ENCODE assay signal across 23 cellular contexts in genomic region chr14:102557434-102558226, GRCh38. TPM values are rescaled to one million over a fixed set of nuclear protein-coding genes. Genes with fewer than 3 reads are reported as not detected.
A peak's percentile ranks its signal among the peaks of the same experiment; 100 is the strongest.
DNase-seq lines count a peak whose midpoint lies in the region; ATAC-seq, FAIRE-seq and TF ChIP-seq lines count a peak whose summit lies in the region.
"Had no signal": no experiment of that assay in that cellular context is flagged by ENCODE, and none has a peak within 500 bp of the region (broad histone marks: within the 10 kb centered on the region; RNA-seq: fewer than 3 reads in every experiment).

No MANE protein-coding gene starts in this region.

- no peak overlapping the region for H3K27ac Mint-ChIP-seq in CD4-positive, CD25-positive, alpha-beta regulatory T cell
- no peak overlapping the region for H3K27ac Mint-ChIP-seq in T-helper 17 cell
- H3K27ac Mint-ChIP-seq: CD8-positive, alpha-beta T cell had no signal

- dilution Hi-C loops in keratinocyte (cut with MboI; ENCODE audit: extremely low pct_ligation_motif_present, low sequenced_read_pairs): no loop called here

- peak overlapping the region; percentile 4 to 78 (median 56) for H3K4me3 Mint-ChIP-seq in CD4-positive, CD25-positive, alpha-beta regulatory T cell
- peak overlapping the region; percentile 25 for H3K4me3 Mint-ChIP-seq in T-helper 17 cell

- H3K27me3 ChIP-seq in CD4-positive, CD25-positive, alpha-beta regulatory T cell (ENCODE audit: control insufficient read depth, insufficient read depth, low read length): no peaks in the 10 kb centered on the region
- no peaks in the 10 kb centered on the region for H3K27me3 ChIP-seq in keratinocyte (ENCODE audit: control insufficient read depth, extremely low read depth, insufficient read depth, low read length)
- no peaks in the 10 kb centered on the region for H3K27me3 ChIP-seq in small intestine (ENCODE audit: control insufficient read depth in 2 of 2, insufficient read depth in 2 of 2, low read length in 2 of 2)
- H3K27me3 ChIP-seq: MG63 had no signal

- FAIRE-seq in keratinocyte (lab: Jason Lieb, UNC): peak; percentile 76
- no peak for FAIRE-seq in small intestine (lab: Jason Lieb, UNC)
- FAIRE-seq: GM12891 had no signal

- no peaks in the 10 kb centered on the region for H3K9me3 Mint-ChIP-seq in CD4-positive, CD25-positive, alpha-beta regulatory T cell
- H3K9me3 Mint-ChIP-seq: CD8-positive, alpha-beta T cell had no signal

- no peaks in the 10 kb centered on the region for H3K27me3 Mint-ChIP-seq in CD4-positive, CD25-positive, alpha-beta regulatory T cell
- H3K27me3 Mint-ChIP-seq in T-helper 17 cell: no peaks in the 10 kb centered on the region

- peaks cover 0 to 4% (median 0%) of the 10 kb centered on the region in 4 donors for H3K4me1 Mint-ChIP-seq in CD4-positive, CD25-positive, alpha-beta regulatory T cell
- H3K4me1 Mint-ChIP-seq in T-helper 17 cell: no peaks in the 10 kb centered on the region

- whole genome bisulfite sequencing in small intestine, 3 donors: 77 to 86% (median 82%) methylated on average over 12 of the region's 12 CpGs

- TF ChIP-seq CTCF in keratinocyte (optimal IDR thresholded peaks at IDR 0.05 in 1 of 3, IDR thresholded peaks at IDR 0.05 in 1 of 3, conservative IDR thresholded peaks at IDR 0.05 in 1 of 3; ENCODE audit: extremely low read depth in 1 of 3, insufficient read depth in 2 of 3, low read length in 3 of 3): no peak

- no peaks in the 10 kb centered on the region for H3K9me3 ChIP-seq in CD4-positive, CD25-positive, alpha-beta regulatory T cell (ENCODE audit: control insufficient read depth in 2 of 2, low read length in 2 of 2)
- H3K9me3 ChIP-seq in T-helper 17 cell (ENCODE audit: control insufficient read depth, low read length, poor library complexity, severe bottlenecking) (no peaks in the 10 kb centered on the region), keratinocyte (ENCODE audit: control insufficient read depth, low read depth, low read length) (no peaks in the 10 kb centered on the region), small intestine (ENCODE audit: control insufficient read depth, low read depth) (no peaks in the 10 kb centered on the region)
- H3K9me3 ChIP-seq: MG63, SK-N-SH had no signal

- no peak for ATAC-seq in CD4-positive, CD25-positive, alpha-beta regulatory T cell (ENCODE audit: low read depth in 2 of 2)
- ATAC-seq in T-helper 17 cell (no peak), GM21619 (IDR thresholded peaks at IDR 0.05; ENCODE audit: unreplicated experiment) (no peak), left lobe of liver (no peak), HG03460 (IDR thresholded peaks at IDR 0.05; ENCODE audit: unreplicated experiment) (no peak)
- ATAC-seq: CD8-positive, alpha-beta T cell; PC-3 had no signal

- H3K4me1 ChIP-seq in CD4-positive, CD25-positive, alpha-beta regulatory T cell (ENCODE audit: control insufficient read depth, insufficient read depth, low read length, poor library complexity, severe bottlenecking): peaks cover 4% of the 10 kb centered on the region
- H3K4me1 ChIP-seq in keratinocyte (ENCODE audit: control insufficient read depth, extremely low read depth, insufficient read depth, low read length) (peaks cover 22% of the 10 kb centered on the region), small intestine (ENCODE audit: control insufficient read depth in 2 of 2, insufficient read depth in 1 of 2, low read depth in 1 of 2, low read length in 1 of 2) (no peaks in the 10 kb centered on the region)

- no peak overlapping the region for H3K4me3 ChIP-seq in CD4-positive, CD25-positive, alpha-beta regulatory T cell (ENCODE audit: low read depth, low read length)
- H3K4me3 ChIP-seq in keratinocyte (ENCODE audit: control insufficient read depth in 2 of 3, extremely low read depth in 1 of 3, insufficient read depth in 2 of 3, low read depth in 1 of 3, low read length in 3 of 3): no peak overlapping the region
- no peak overlapping the region for H3K4me3 ChIP-seq in small intestine (ENCODE audit: low read depth in 1 of 2, low read length in 2 of 2)
- H3K4me3 ChIP-seq: MG63 had no signal

- DNase-seq in CD4-positive, CD25-positive, alpha-beta regulatory T cell: no peak
- DNase-seq in T-helper 17 cell (no peak), epithelial cell of prostate (ENCODE audit: low read depth, low spot score) (peak; percentile 51), keratinocyte (ENCODE audit: low read depth, low spot score) (no peak), left lobe of liver (ENCODE audit: low spot score) (no peak), small intestine (no peak)
- DNase-seq: CD8-positive, alpha-beta T cell; DND-41; GOT3; Kasumi-1; MG63; NCI-H1092; NCI-H1436; NCI-H187 treated with DMSO at 0.1 percent for 48 hours; NCI-H2107; NCI-H446 treated with DMSO at 0.1 percent for 48 hours; NCI-H526 treated with DMSO at 0.1 percent for 48 hours; PC-3; SIG-M5 had no signal

- H3K79me2 ChIP-seq in keratinocyte (ENCODE audit: control insufficient read depth, insufficient read depth, low read length): peaks cover 6% of the 10 kb centered on the region

- no peak overlapping the region for H2AFZ ChIP-seq in keratinocyte (ENCODE audit: control insufficient read depth, low read length)

- no peaks in the 10 kb centered on the region for H3K9me1 ChIP-seq in keratinocyte (ENCODE audit: control insufficient read depth, extremely low read depth, insufficient read depth, low read length)

- no peaks in the 10 kb centered on the region for H3K36me3 ChIP-seq in CD4-positive, CD25-positive, alpha-beta regulatory T cell (ENCODE audit: control insufficient read depth, insufficient read depth, low read length)
- H3K36me3 ChIP-seq in keratinocyte (ENCODE audit: control insufficient read depth in 2 of 2, extremely low read depth in 1 of 2, insufficient read depth in 2 of 2, low read length in 2 of 2): no peaks in the 10 kb centered on the region
- H3K36me3 ChIP-seq in small intestine (ENCODE audit: control insufficient read depth in 2 of 2, insufficient read depth in 2 of 2, low read length in 2 of 2): no peaks in the 10 kb centered on the region
- H3K36me3 ChIP-seq: MG63 had no signal

- no peak overlapping the region for H3K9ac ChIP-seq in keratinocyte (ENCODE audit: control insufficient read depth, extremely low read depth, insufficient read depth, low read length)
- H3K9ac ChIP-seq: SK-N-SH had no signal

- no peak overlapping the region for H3K27ac ChIP-seq in CD4-positive, CD25-positive, alpha-beta regulatory T cell (ENCODE audit: insufficient read depth, low read length, poor library complexity, severe bottlenecking)
- H3K27ac ChIP-seq in epithelial cell of prostate (peak overlapping the region; percentile 53), keratinocyte (ENCODE audit: control insufficient read depth, insufficient read depth, low read length) (peak overlapping the region; percentile 52), small intestine (ENCODE audit: low read depth in 1 of 2, low read length in 1 of 2) (no peak overlapping the region)

- no peaks in the 10 kb centered on the region for H3K36me3 Mint-ChIP-seq in CD4-positive, CD25-positive, alpha-beta regulatory T cell
- H3K36me3 Mint-ChIP-seq in T-helper 17 cell (ENCODE audit: low read depth): no peaks in the 10 kb centered on the region
- H3K36me3 Mint-ChIP-seq: CD8-positive, alpha-beta T cell had no signal

- no peaks in the 10 kb centered on the region for H4K20me1 ChIP-seq in keratinocyte (ENCODE audit: control insufficient read depth, extremely low read depth, insufficient read depth, low read length)

- H3K4me2 ChIP-seq in keratinocyte (ENCODE audit: control insufficient read depth, extremely low read depth, insufficient read depth, low read depth, low read length): peak overlapping the region; percentile 52
- H3K4me2 ChIP-seq: SK-N-SH had no signal

RNA-seq across cellular contexts. Expression of gene RCOR1, which starts 34.8 kb away (rescaled TPM):
- 28.1 TPM for total RNA-seq in CD4-positive, CD25-positive, alpha-beta regulatory T cell
- polyA plus RNA-seq in CD4-positive, CD25-positive, alpha-beta regulatory T cell: 1 to 10 TPM in 1 of 4 donors, under 1 TPM in 3; 0.40 to 1.2 (median 0.48) TPM
- total RNA-seq in T-helper 17 cell (10 to 100 TPM; 17.9 to 33.5 TPM), left lobe of liver (8.9 TPM)
- polyA plus RNA-seq in keratinocyte (19.7 to 29.8 TPM (median 27.0 TPM) in 3 replicates), small intestine (10 to 100 TPM in 2 of 3 donors, 1 to 10 TPM in 1; 9.2 to 14.1 (median 10.6) TPM)
- polyA plus RNA-seq in keratinocyte (2011; ENCODE audit: low read depth): 23.3 TPM
- 16.1 and 28.6 TPM in 2 replicates for polyA plus RNA-seq in keratinocyte (2011; cell fraction: cytosol; rRNA removed)
- 35.0 and 41.8 TPM in 2 replicates for polyA plus RNA-seq in keratinocyte (2011; cell fraction: nucleus; rRNA removed)
- 21.3 and 21.9 TPM in 2 replicates for polyA plus RNA-seq in keratinocyte (2012; ENCODE audit: low replicate concordance)
- 18.8 to 39.6 TPM (median 26.1 TPM) in 3 replicates for polyA minus RNA-seq in keratinocyte
- polyA minus RNA-seq in keratinocyte (2011; cell fraction: cytosol; rRNA and poly(A)+ RNA removed): 17.8 TPM
- polyA minus RNA-seq in keratinocyte (2011; cell fraction: nucleus; rRNA and poly(A)+ RNA removed): 30.0 and 53.4 TPM in 2 replicates

RNA-seq across cellular contexts. Expression of gene ANKRD9, which starts 48.1 kb away (rescaled TPM):
- 7.1 TPM for total RNA-seq in CD4-positive, CD25-positive, alpha-beta regulatory T cell
- polyA plus RNA-seq in CD4-positive, CD25-positive, alpha-beta regulatory T cell: 1 to 10 TPM in 2 of 4 donors, under 1 TPM in 2; 0.69 to 2.3 (median 1.4) TPM
- total RNA-seq in T-helper 17 cell: 10 to 100 TPM in 1 of 2 donors, 1 to 10 TPM in 1; 3.3 to 17.6 TPM
- polyA plus RNA-seq in keratinocyte: 3.5 to 9.6 TPM (median 4.9 TPM) in 3 replicates
- polyA plus RNA-seq in keratinocyte (2011; ENCODE audit: low read depth): 8.2 TPM
- polyA plus RNA-seq in keratinocyte (2011; cell fraction: cytosol; rRNA removed): 1.6 and 13.9 TPM in 2 replicates
- 14.2 and 23.3 TPM in 2 replicates for polyA plus RNA-seq in keratinocyte (2011; cell fraction: nucleus; rRNA removed)
- polyA plus RNA-seq in keratinocyte (2012; ENCODE audit: low replicate concordance): 7.5 and 17.3 TPM in 2 replicates
- polyA minus RNA-seq in keratinocyte: 2.9 to 3.9 TPM (median 3.1 TPM) in 3 replicates
- polyA minus RNA-seq in keratinocyte (2011; cell fraction: cytosol; rRNA and poly(A)+ RNA removed): 19.6 TPM
- 8.9 and 9.6 TPM in 2 replicates for polyA minus RNA-seq in keratinocyte (2011; cell fraction: nucleus; rRNA and poly(A)+ RNA removed)
- total RNA-seq in left lobe of liver: 14.5 TPM
- 10 to 100 TPM; 21.2 to 88.4 (median 54.6) TPM for polyA plus RNA-seq in small intestine

Comparison
In these comparisons a context has a peak if more than half of its experiments do, and no peak if none do; other contexts are left out.
1. H3K27ac ChIP-seq: peak in epithelial cell of prostate (single experiment) and keratinocyte (single experiment); none in CD4-positive, CD25-positive, alpha-beta regulatory T cell (single experiment) and small intestine (0 of 2).